ENCODE assay signal across 1 cellular context in the genomic region with DNA sequence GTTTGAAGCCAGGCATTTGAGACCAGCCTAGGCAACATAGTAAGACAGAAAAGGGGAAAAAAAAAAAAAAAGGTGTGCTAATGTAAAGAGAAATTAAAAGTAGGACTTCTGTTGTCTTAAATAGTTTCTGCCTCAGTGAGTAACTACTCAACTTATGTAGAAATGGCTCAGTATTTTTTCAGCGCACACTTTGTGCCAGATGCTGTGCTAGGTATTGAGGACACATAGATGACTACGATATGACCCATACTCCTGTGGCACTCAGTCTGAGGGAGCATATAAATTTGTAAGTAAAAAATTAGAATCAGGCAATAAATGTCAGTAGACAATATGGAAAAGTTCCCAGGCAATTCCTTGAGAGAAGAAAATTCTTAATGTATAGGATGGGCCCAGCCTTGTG.
TF ChIP-seq lines count a peak whose summit lies in the region.

No MANE protein-coding gene starts in this region.

TF ChIP-seq in GM23338, 12 proteins besides CTCF, POLR2A, EP300 and RAD21 (continued from another document):
- TF ChIP-seq ZNF462 (CRISPR knock-in tag; IDR thresholded peaks at IDR 0.05): no peak
- TF ChIP-seq CREB1 (CRISPR knock-in tag; IDR thresholded peaks at IDR 0.05; ENCODE audit: low read depth): no peak
- TF ChIP-seq POLR2AphosphoS5 (IDR thresholded peaks at IDR 0.05; ENCODE audit: low read depth): no peak
- TF ChIP-seq ZNF114 (CRISPR knock-in tag; IDR thresholded peaks at IDR 0.05): no peak
- TF ChIP-seq EZH2phosphoT487 (IDR thresholded peaks at IDR 0.05; ENCODE audit: unreplicated experiment): no peak
- TF ChIP-seq, protein P1, sequence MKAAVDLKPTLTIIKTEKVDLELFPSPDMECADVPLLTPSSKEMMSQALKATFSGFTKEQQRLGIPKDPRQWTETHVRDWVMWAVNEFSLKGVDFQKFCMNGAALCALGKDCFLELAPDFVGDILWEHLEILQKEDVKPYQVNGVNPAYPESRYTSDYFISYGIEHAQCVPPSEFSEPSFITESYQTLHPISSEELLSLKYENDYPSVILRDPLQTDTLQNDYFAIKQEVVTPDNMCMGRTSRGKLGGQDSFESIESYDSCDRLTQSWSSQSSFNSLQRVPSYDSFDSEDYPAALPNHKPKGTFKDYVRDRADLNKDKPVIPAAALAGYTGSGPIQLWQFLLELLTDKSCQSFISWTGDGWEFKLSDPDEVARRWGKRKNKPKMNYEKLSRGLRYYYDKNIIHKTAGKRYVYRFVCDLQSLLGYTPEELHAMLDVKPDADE (IDR thresholded peaks at IDR 0.05): no peak
- TF ChIP-seq ZNF331 (CRISPR knock-in tag; IDR thresholded peaks at IDR 0.05; ENCODE audit: low read depth): no peak
- TF ChIP-seq EZH2 (IDR thresholded peaks at IDR 0.05; ENCODE audit: low read depth, unreplicated experiment): no peak
- no peak for TF ChIP-seq NANOG (IDR thresholded peaks at IDR 0.05; ENCODE audit: borderline replicate concordance)
- TF ChIP-seq STAT1 (IDR thresholded peaks at IDR 0.05; ENCODE audit: unreplicated experiment): no peak
